ENCODE assay signal across 9 cellular contexts in genomic region chr16:53285236-53285635, GRCh38.
"Had no signal": no experiment of that assay in that cellular context is flagged by ENCODE, and none has a peak within 500 bp of the region (broad histone marks: within the 10 kb centered on the region; RNA-seq: fewer than 3 reads in every experiment).

No MANE protein-coding gene starts in this region.

- ATAC-seq: HCT116 had no signal

- H2AFZ ChIP-seq: GM23248 had no signal

- H3K27ac ChIP-seq: GM23248, KMS-11 had no signal

- DNase-seq: GM23248, GOT3, H9, HFFc6, Karpas-422, KBM-7 had no signal

- H3K9ac ChIP-seq: GM23248, KMS-11 had no signal

- H3K4me2 ChIP-seq: KMS-11 had no signal

- FAIRE-seq: HTR-8/SVneo had no signal

- H3K4me3 ChIP-seq: GM23248 had no signal
